In the genomic region with DNA sequence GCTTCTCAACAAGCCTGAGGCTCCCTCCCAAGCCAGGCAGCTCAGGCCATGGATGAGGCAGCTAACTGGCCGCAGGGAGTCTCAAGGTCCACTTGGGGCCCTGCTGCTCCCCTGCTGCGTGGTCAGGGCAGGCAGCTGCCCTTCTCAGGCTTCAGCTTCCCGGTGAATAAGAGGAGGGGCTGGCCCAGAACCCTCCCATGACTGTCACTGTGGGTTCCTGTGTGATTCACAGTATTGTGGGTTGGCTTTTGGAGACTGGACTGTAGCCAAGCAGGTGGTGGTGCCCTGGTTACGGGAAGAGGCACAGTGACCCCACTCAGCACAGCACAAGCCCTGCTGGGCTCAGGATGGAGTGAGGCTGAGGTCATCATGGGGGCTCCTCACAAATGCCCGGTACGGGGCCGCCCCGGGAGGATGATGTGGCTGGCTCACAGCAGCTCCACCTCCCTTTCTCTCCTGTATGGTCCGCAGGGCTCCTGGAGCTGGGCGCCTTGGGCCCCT, we compare ENCODE assay signal across 10 cellular contexts.
DNase-seq lines count a peak whose midpoint lies in the region; ATAC-seq and TF ChIP-seq lines count a peak whose summit lies in the region.
"Had no signal": no experiment of that assay in that cellular context is flagged by ENCODE, and none has a peak within 500 bp of the region (broad histone marks: within the 10 kb centered on the region; RNA-seq: fewer than 3 reads in every experiment).

No MANE protein-coding gene starts in this region.

- no peaks in the 10 kb centered on the region for H3K27me3 ChIP-seq in PC-3 (ENCODE audit: low read length)
- H3K27me3 ChIP-seq in psoas muscle (ENCODE audit: insufficient read depth in 3 of 3, low read length in 2 of 3) = no peaks in the 10 kb centered on the region
- no peaks in the 10 kb centered on the region for H3K27me3 ChIP-seq in prostate gland (replicated peaks; ENCODE audit: insufficient read depth)

- no peaks in the 10 kb centered on the region for H3F3A ChIP-seq in PC-3 (ENCODE audit: low read length, unreplicated experiment)

- BruUV-seq in PC-3 (replicated peaks; lab: Mats Ljungman, UMichigan) = no TSS peak

- POLR2A ChIA-PET in PC-3 (lab: Charles Lee; ENCODE audit: unreplicated experiment) = no interaction called here

- H3K4me2 ChIP-seq in PC-3 (ENCODE audit: low read length) = peak overlapping the region; percentile 62

- no peak overlapping the region for H3K4me3 ChIP-seq in PC-3 (ENCODE audit: low read length)
- H3K4me3 ChIP-seq in psoas muscle = no peak overlapping the region
- H3K4me3 ChIP-seq in prostate gland = no peak overlapping the region
- H3K4me3 ChIP-seq: left lung had no signal

- CTCF ChIA-PET in PC-3 (lab: Charles Lee) = no interaction called here

- H3K27ac ChIP-seq in PC-3 (ENCODE audit: low read length) (no peak overlapping the region), epithelial cell of prostate (no peak overlapping the region), psoas muscle (no peak overlapping the region), prostate gland (no peak overlapping the region)
- H3K27ac ChIP-seq: left lung had no signal

- H4K20me1 ChIP-seq in PC-3 (ENCODE audit: low read length) = no peaks in the 10 kb centered on the region

- no peaks in the 10 kb centered on the region for H3K9me2 ChIP-seq in PC-3 (replicated peaks; ENCODE audit: low read length)

- no peak for DNase-seq in activated CD4-positive, CD25-positive, alpha-beta regulatory T cell treated with anti-CD3 and anti-CD28 coated beads, Interleukin-2, amount 50 U/mL, for 72 hours
- DNase-seq in PC-3 (peak; percentile 80), epithelial cell of prostate (ENCODE audit: low read depth, low spot score) (peak; percentile 41), psoas muscle (peak in 1 of 2 donors; percentile 16), GM20000 (ENCODE audit: low spot score) (no peak), prostate gland (ENCODE audit: low spot score) (no peak)
- DNase-seq: left lung, NCI-H1436 treated with DMSO at 0.1 percent for 48 hours had no signal

- H3K9ac ChIP-seq in PC-3 (ENCODE audit: low read length) = no peak overlapping the region

- TF ChIP-seq POLR2A in prostate gland (IDR thresholded peaks at IDR 0.05) = no peak

- H3K9me3 ChIP-seq in PC-3 (ENCODE audit: low read length) (no peaks in the 10 kb centered on the region), psoas muscle (no peaks in the 10 kb centered on the region), prostate gland (no peaks in the 10 kb centered on the region)
- H3K9me3 ChIP-seq: left lung had no signal

- no peaks in the 10 kb centered on the region for H3K79me2 ChIP-seq in PC-3 (ENCODE audit: low read length)

- peaks cover 9% of the 10 kb centered on the region for H3K4me1 ChIP-seq in PC-3 (ENCODE audit: insufficient read depth, low read length)
- H3K4me1 ChIP-seq in psoas muscle = no peaks in the 10 kb centered on the region
- H3K4me1 ChIP-seq in prostate gland (replicated peaks) = no peaks in the 10 kb centered on the region
- H3K4me1 ChIP-seq: left lung had no signal

- ATAC-seq in activated CD4-positive, CD25-positive, alpha-beta regulatory T cell treated with anti-CD3 and anti-CD28 coated beads, Interleukin-2, amount 50 U/mL, for 24 hours = peak; percentile 38 to 65
- peak; percentile 92 for ATAC-seq in PC-3
- ATAC-seq in psoas muscle = peak in 3 of 4 donors; percentile 40 to 64 (median 59)
- ATAC-seq in GM21576 (IDR thresholded peaks at IDR 0.05; ENCODE audit: unreplicated experiment) = no peak
- ATAC-seq: left lung had no signal

- H3K36me3 ChIP-seq in PC-3 (ENCODE audit: low read depth, low read length) = no peaks in the 10 kb centered on the region
- no peaks in the 10 kb centered on the region for H3K36me3 ChIP-seq in psoas muscle (ENCODE audit: insufficient read depth in 1 of 2, low read depth in 1 of 2)
- no peaks in the 10 kb centered on the region for H3K36me3 ChIP-seq in prostate gland
- H3K36me3 ChIP-seq: left lung had no signal

- no peak for TF ChIP-seq CTCF in PC-3 (conservative IDR thresholded peaks at IDR 0.05; ENCODE audit: low read depth, low read length)
- TF ChIP-seq CTCF in psoas muscle (IDR thresholded peaks at IDR 0.05) = no peak
- TF ChIP-seq CTCF in GM20000 (IDR thresholded peaks at IDR 0.05; ENCODE audit: extremely low read depth, missing control alignments) = no peak
- TF ChIP-seq CTCF in prostate gland (IDR thresholded peaks at IDR 0.05) = no peak

- peak overlapping the region; percentile 70 for H2AFZ ChIP-seq in PC-3 (ENCODE audit: low read length)

- intact Hi-C loops in PC-3 (cut with micrococcal nuclease) = no loop called here
- intact Hi-C loops in psoas muscle (cut with DNase I) = no loop called here
- intact Hi-C loops in prostate gland (cut with DNase I) = no loop called here

- 41 to 48% (median 42%) methylated on average over 8 to 10 of the region's 10 CpGs for WGBS in psoas muscle, 3 donors
- 71% methylated on average over 10 of the region's 10 CpGs for WGBS in prostate gland

Comparison
In these comparisons a context has a peak if more than half of its experiments do, and no peak if none do; other contexts are left out.
1. DNase-seq: peak in PC-3 (single experiment) and epithelial cell of prostate (single experiment); none in activated CD4-positive, CD25-positive, alpha-beta regulatory T cell treated with anti-CD3 and anti-CD28 coated beads, Interleukin-2, amount 50 U/mL, for 72 hours (single experiment), GM20000 (single experiment) and prostate gland (single experiment).